In the genomic region with DNA sequence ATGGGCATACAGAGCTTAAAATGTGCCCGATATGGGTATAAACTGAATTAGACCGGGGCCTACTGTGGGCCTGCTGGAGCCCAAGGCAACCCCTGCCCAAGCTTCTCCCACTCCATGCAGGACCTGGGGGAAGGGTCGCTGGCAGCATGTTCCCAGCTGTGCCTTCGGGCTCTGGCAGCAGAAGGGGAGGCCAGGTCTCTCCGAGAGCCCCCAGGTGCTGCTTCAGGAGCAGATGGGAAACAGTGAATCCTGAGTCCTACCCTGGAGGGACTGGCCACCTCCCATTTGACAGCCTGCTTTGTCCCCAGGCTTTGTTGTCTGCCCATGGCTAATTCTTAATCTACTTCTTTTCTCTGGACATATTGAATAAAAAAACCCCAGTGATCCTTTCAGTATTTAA, we compare ENCODE assay signal across 18 cellular contexts.
DNase-seq lines count a peak whose midpoint lies in the region; ATAC-seq and TF ChIP-seq lines count a peak whose summit lies in the region.
"Had no signal": no experiment of that assay in that cellular context is flagged by ENCODE, and none has a peak within 500 bp of the region (broad histone marks: within the 10 kb centered on the region; RNA-seq: fewer than 3 reads in every experiment).

No MANE protein-coding gene starts in this region.

- H2AFZ ChIP-seq in neuronal stem cell (ENCODE audit: low read length): no peak overlapping the region

- no peaks in the 10 kb centered on the region for H3K9me3 Mint-ChIP-seq in endodermal cell

- H3K9me3 ChIP-seq in BLaER1 (no peaks in the 10 kb centered on the region), KOPT-K1 (ENCODE audit: insufficient read depth, low read length, poor library complexity, severe bottlenecking) (no peaks in the 10 kb centered on the region), endodermal cell (ENCODE audit: control insufficient read depth, low read length) (no peaks in the 10 kb centered on the region), neuronal stem cell (replicated peaks in 1 of 2; ENCODE audit: control insufficient read depth in 2 of 2, insufficient read depth in 1 of 2, low read depth in 1 of 2, low read length in 2 of 2) (no peaks in the 10 kb centered on the region)

- peak overlapping the region; percentile 21 for H3K14ac ChIP-seq in neuronal stem cell (ENCODE audit: low read length)

- H3K4ac ChIP-seq in neuronal stem cell (ENCODE audit: low read length): no peak overlapping the region

- H3K4me1 ChIP-seq in BLaER1: peaks cover 30% of the 10 kb centered on the region
- H3K4me1 ChIP-seq in endodermal cell (ENCODE audit: control insufficient read depth, insufficient read depth, low read length): peaks cover 22% of the 10 kb centered on the region
- peaks cover 16 to 26% of the 10 kb centered on the region in 2 donors for H3K4me1 ChIP-seq in neuronal stem cell (ENCODE audit: control insufficient read depth in 2 of 2, insufficient read depth in 1 of 2, low read depth in 1 of 2, low read length in 2 of 2)

- H3K18ac ChIP-seq in neuronal stem cell (ENCODE audit: low read length): peak overlapping the region; percentile 61

- ATAC-seq in HG03135 (IDR thresholded peaks at IDR 0.05; ENCODE audit: unreplicated experiment) (no peak), HG02870 (IDR thresholded peaks at IDR 0.05; ENCODE audit: unreplicated experiment) (no peak)
- ATAC-seq: GM12878 had no signal

- H3K4me3 ChIP-seq in BLaER1 (no peak overlapping the region), endodermal cell (ENCODE audit: low read length) (no peak overlapping the region), neuronal stem cell (ENCODE audit: low read length in 2 of 2) (no peak overlapping the region)
- H3K4me3 ChIP-seq: GM12878 had no signal

- no peak for TF ChIP-seq CTCF in endodermal cell (conservative IDR thresholded peaks at IDR 0.05)

- H4K91ac ChIP-seq in neuronal stem cell (ENCODE audit: low read depth, low read length, poor library complexity): no peak overlapping the region

- H2BK5ac ChIP-seq in neuronal stem cell (ENCODE audit: low read length): no peak overlapping the region

- H3K27ac ChIP-seq in BLaER1 (no peak overlapping the region), KOPT-K1 (ENCODE audit: low read depth, low read length, poor library complexity, severe bottlenecking) (peak overlapping the region; percentile 80), endodermal cell (ENCODE audit: low read depth, low read length) (peak overlapping the region; percentile 16), neuronal stem cell (replicated peaks; ENCODE audit: low read length) (no peak overlapping the region)
- H3K27ac ChIP-seq: KMS-11 had no signal

- DNase-seq in endodermal cell (no peak), neuronal stem cell (ENCODE audit: low spot score) (no peak), OCI-M1 (lab: John Stamatoyannopoulos, UW) (no peak), NCI-H2196 treated with DMSO at 0.1 percent for 48 hours (lab: John Stamatoyannopoulos, UW; ENCODE audit: unreplicated experiment) (no peak)
- DNase-seq: C1 segment of cervical spinal cord; CD4-positive, CD25-positive, alpha-beta regulatory T cell; CD8-positive, alpha-beta memory T cell; COR-L47; GF-D8; HCEC 1CT had no signal

- H4K20me1 ChIP-seq in BLaER1: no peaks in the 10 kb centered on the region; the same call in 1 of the 2 replicates

- no peak overlapping the region for H3K27ac Mint-ChIP-seq in endodermal cell
- H3K27ac Mint-ChIP-seq: B cell; CD8-positive, alpha-beta memory T cell; IgD-negative memory B cell had no signal

- H3K27me3 ChIP-seq in BLaER1 (no peaks in the 10 kb centered on the region), endodermal cell (ENCODE audit: control insufficient read depth, insufficient read depth, low read length, poor library complexity, severe bottlenecking) (no peaks in the 10 kb centered on the region), neuronal stem cell (ENCODE audit: control insufficient read depth in 3 of 3, insufficient read depth in 3 of 3, low read depth in 1 of 3, low read length in 3 of 3) (no peaks in the 10 kb centered on the region)

- H3K4me2 ChIP-seq in BLaER1 (peak overlapping the region; percentile 24; the same call in 1 of the 2 replicates), neuronal stem cell (ENCODE audit: insufficient read depth, low read length, poor library complexity, severe bottlenecking) (no peak overlapping the region)
- H3K4me2 ChIP-seq: KMS-11 had no signal

- H3K4me1 Mint-ChIP-seq in endodermal cell: peaks cover 51% of the 10 kb centered on the region
- H3K4me1 Mint-ChIP-seq: B cell; CD4-positive, CD25-positive, alpha-beta regulatory T cell; CD8-positive, alpha-beta memory T cell; IgD-negative memory B cell had no signal

- H2BK15ac ChIP-seq in neuronal stem cell (ENCODE audit: low read length): no peak overlapping the region

- H2AK5ac ChIP-seq in neuronal stem cell (ENCODE audit: low read depth, low read length): peak overlapping the region; percentile 76

- no peak overlapping the region for H4K8ac ChIP-seq in neuronal stem cell (ENCODE audit: low read depth, low read length)

- H3K36me3 Mint-ChIP-seq in endodermal cell (ENCODE audit: low read depth): no peaks in the 10 kb centered on the region
- H3K36me3 Mint-ChIP-seq: CD4-positive, CD25-positive, alpha-beta regulatory T cell; CD8-positive, alpha-beta memory T cell had no signal

- no peaks in the 10 kb centered on the region for H3K36me3 ChIP-seq in BLaER1
- H3K36me3 ChIP-seq in KOPT-K1 (ENCODE audit: insufficient read depth, low read length): no peaks in the 10 kb centered on the region
- H3K36me3 ChIP-seq in endodermal cell (ENCODE audit: control insufficient read depth, insufficient read depth, low read length): no peaks in the 10 kb centered on the region
- no peaks in the 10 kb centered on the region for H3K36me3 ChIP-seq in neuronal stem cell (replicated peaks in 1 of 2; ENCODE audit: control insufficient read depth in 2 of 2, insufficient read depth in 2 of 2, low read length in 2 of 2)

- H3K27me3 Mint-ChIP-seq in endodermal cell (ENCODE audit: insufficient read depth): peaks cover 16% of the 10 kb centered on the region

- H3K9ac ChIP-seq in BLaER1 (no peak overlapping the region), endodermal cell (ENCODE audit: extremely low read depth, low read length, poor library complexity, severe bottlenecking) (no peak overlapping the region), neuronal stem cell (ENCODE audit: low read depth, low read length, poor library complexity) (no peak overlapping the region)
- H3K9ac ChIP-seq: KMS-11 had no signal

- 89 to 90% methylated on average over 4 to 5 of the region's 5 CpGs for WGBS in endodermal cell (ENCODE audit: insufficient coverage in 1 of 2, insufficient read length in 1 of 2), 2 experiments
- no CpG with 5 or more reads among the region's 5 CpGs for WGBS in neuronal stem cell (ENCODE audit: extremely low coverage in 2 of 2, insufficient read length in 2 of 2, insufficient replicate concordance in 1 of 2), 2 donors

- H2BK12ac ChIP-seq in neuronal stem cell (ENCODE audit: low read length): no peak overlapping the region

- H3K23ac ChIP-seq in neuronal stem cell (ENCODE audit: low read depth, low read length, poor library complexity): no peak overlapping the region

- no peaks in the 10 kb centered on the region for H3K79me1 ChIP-seq in neuronal stem cell (ENCODE audit: low read depth, low read length)

- H2BK120ac ChIP-seq in neuronal stem cell (ENCODE audit: low read depth, low read length): no peak overlapping the region

- H3K4me3 Mint-ChIP-seq in endodermal cell: no peak overlapping the region
- H3K4me3 Mint-ChIP-seq: B cell; CD4-positive, CD25-positive, alpha-beta regulatory T cell; CD8-positive, alpha-beta memory T cell; IgD-negative memory B cell had no signal

Comparison
In these comparisons a context has a peak if more than half of its experiments do, and no peak if none do; other contexts are left out.
1. H3K27ac ChIP-seq: peak in KOPT-K1 (single experiment) and endodermal cell (single experiment); none in BLaER1 (single experiment) and neuronal stem cell (single experiment).